Comparison of ENCODE assay signal across 16 cellular contexts in the genomic region with DNA sequence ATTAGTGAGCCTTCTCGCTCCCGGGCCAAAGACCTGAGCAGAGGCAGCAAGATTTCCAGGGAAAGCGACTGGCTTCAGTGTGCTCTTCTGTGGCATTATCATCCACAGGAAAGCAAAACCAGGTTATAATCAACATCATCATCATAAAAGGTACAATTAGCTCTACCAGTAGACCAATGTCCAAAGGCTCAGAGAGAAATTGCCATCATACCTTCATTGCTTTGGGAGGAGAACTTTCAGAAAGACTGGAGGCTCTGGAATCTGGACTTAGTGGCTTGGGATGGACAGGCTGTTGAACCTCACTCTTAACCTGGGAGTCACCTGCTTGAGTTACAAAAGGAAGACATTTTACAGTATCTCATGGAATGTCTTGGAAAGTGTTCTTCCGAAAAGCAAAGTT.
"Had no signal": no experiment of that assay in that cellular context is flagged by ENCODE, and none has a peak within 500 bp of the region (broad histone marks: within the 10 kb centered on the region; RNA-seq: fewer than 3 reads in every experiment).

No MANE protein-coding gene starts in this region.

- DNase-seq: activated naive CD8-positive, alpha-beta T cell treated with anti-CD3 and anti-CD28 coated beads, Interleukin-2, amount 10 ng/mL, durations not matched to agents 7 days and 5 days; activated T-cell treated with anti-CD3 and anti-CD28 coated beads, Interleukin-2, amount 50 U/mL, for 24 hours; anterior cingulate cortex; gastrocnemius medialis; heart right ventricle; islet precursor cell; left ventricle myocardium inferior; occipital lobe; stimulated activated CD4-positive, alpha-beta T cell treated with anti-CD3 and anti-CD28 coated beads, Interleukin-15, amount 100 ng/mL, for 24 hours; stimulated activated CD4-positive, alpha-beta T cell treated with anti-CD3 and anti-CD28 coated beads, Interleukin-4, amount 100 ng/mL, for 4 hours; substantia nigra had no signal

- H3K27me3 ChIP-seq: cardiac muscle cell, gastrocnemius medialis, heart right ventricle had no signal

- H3K27ac Mint-ChIP-seq: activated naive CD8-positive, alpha-beta T cell treated with anti-CD3 and anti-CD28 coated beads, Interleukin-2, amount 10 ng/mL, durations not matched to agents 7 days and 5 days; activated T-cell treated with anti-CD3 and anti-CD28 coated beads, Interleukin-2, amount 50 U/mL, for 24 hours; memory B cell; nephron; type B pancreatic cell had no signal

- H3K4me3 Mint-ChIP-seq: activated naive CD8-positive, alpha-beta T cell treated with anti-CD3 and anti-CD28 coated beads, Interleukin-2, amount 10 ng/mL, durations not matched to agents 7 days and 5 days; activated T-cell treated with anti-CD3 and anti-CD28 coated beads, Interleukin-2, amount 50 U/mL, for 24 hours; memory B cell; nephron; type B pancreatic cell had no signal

- H3K9me3 Mint-ChIP-seq: activated naive CD8-positive, alpha-beta T cell treated with anti-CD3 and anti-CD28 coated beads, Interleukin-2, amount 10 ng/mL, durations not matched to agents 7 days and 5 days; activated T-cell treated with anti-CD3 and anti-CD28 coated beads, Interleukin-2, amount 50 U/mL, for 24 hours; memory B cell; nephron; type B pancreatic cell had no signal

- H3K36me3 Mint-ChIP-seq: activated naive CD8-positive, alpha-beta T cell treated with anti-CD3 and anti-CD28 coated beads, Interleukin-2, amount 10 ng/mL, durations not matched to agents 7 days and 5 days had no signal

- H3K9me3 ChIP-seq: gastrocnemius medialis, heart right ventricle, left ventricle myocardium inferior had no signal

- H3K4me3 ChIP-seq: cardiac muscle cell, gastrocnemius medialis, heart right ventricle, left ventricle myocardium inferior had no signal

- ATAC-seq: activated CD4-positive, CD25-positive, alpha-beta regulatory T cell treated with anti-CD3 and anti-CD28 coated beads, Interleukin-2, amount 50 U/mL, for 24 hours; gastrocnemius medialis; heart right ventricle had no signal

- H3K27me3 Mint-ChIP-seq: activated naive CD8-positive, alpha-beta T cell treated with anti-CD3 and anti-CD28 coated beads, Interleukin-2, amount 10 ng/mL, durations not matched to agents 7 days and 5 days; activated T-cell treated with anti-CD3 and anti-CD28 coated beads, Interleukin-2, amount 50 U/mL, for 24 hours; memory B cell; type B pancreatic cell had no signal

- H3K27ac ChIP-seq: cardiac muscle cell, gastrocnemius medialis, heart right ventricle, left ventricle myocardium inferior had no signal
